9 cellular contexts compared by ENCODE assay signal in genomic region chr6:68040312-68040778, GRCh38.
A peak's percentile ranks its signal among the peaks of the same experiment; 100 is the strongest.
DNase-seq lines count a peak whose midpoint lies in the region; ATAC-seq, FAIRE-seq and TF ChIP-seq lines count a peak whose summit lies in the region.
"Had no signal": no experiment of that assay in that cellular context is flagged by ENCODE, and none has a peak within 500 bp of the region (broad histone marks: within the 10 kb centered on the region; RNA-seq: fewer than 3 reads in every experiment).

No MANE protein-coding gene starts in this region.

- TF ChIP-seq CTCF in epithelial cell of esophagus (IDR thresholded peaks at IDR 0.05; ENCODE audit: insufficient read depth, low read depth, low read length, missing control alignments) (no peak), progenitor cell of endocrine pancreas (IDR thresholded peaks at IDR 0.05; ENCODE audit: unreplicated experiment) (no peak)

- H3K9me3 Mint-ChIP-seq in progenitor cell of endocrine pancreas (ENCODE audit: low read depth), result no peaks in the 10 kb centered on the region

- DNase-seq in GM19239 (ENCODE audit: insufficient read length, low spot score) (no peak), RPMI7951 (ENCODE audit: low read depth) (peak; percentile 0), epithelial cell of esophagus (ENCODE audit: low read depth) (no peak), progenitor cell of endocrine pancreas (ENCODE audit: low spot score, unreplicated experiment) (no peak), dermis blood vessel endothelial cell (no peak), NCI-H1694 (lab: John Stamatoyannopoulos, UW) (no peak)
- DNase-seq: NCI-H1930 had no signal

- H3K4me3 Mint-ChIP-seq in progenitor cell of endocrine pancreas (ENCODE audit: low read depth), result peak overlapping the region; percentile 39

- FAIRE-seq in GM19239 (lab: Jason Lieb, UNC), result peak; percentile 35

- no peaks in the 10 kb centered on the region for H3K36me3 Mint-ChIP-seq in progenitor cell of endocrine pancreas (ENCODE audit: insufficient read depth)

- H3K4me1 Mint-ChIP-seq in progenitor cell of endocrine pancreas (ENCODE audit: low read depth), result peaks cover 6% of the 10 kb centered on the region

- no peaks in the 10 kb centered on the region for H3K27me3 Mint-ChIP-seq in progenitor cell of endocrine pancreas

- no peak for ATAC-seq in HG03520 (IDR thresholded peaks at IDR 0.05; ENCODE audit: unreplicated experiment)
- no peak for ATAC-seq in GM19463 (IDR thresholded peaks at IDR 0.05; ENCODE audit: unreplicated experiment)

- H3K4me3 ChIP-seq in epithelial cell of esophagus (ENCODE audit: low read length), result peak overlapping the region; percentile 12

- H3K27ac Mint-ChIP-seq in progenitor cell of endocrine pancreas, result peak overlapping the region; percentile 46
